In the genomic region with DNA sequence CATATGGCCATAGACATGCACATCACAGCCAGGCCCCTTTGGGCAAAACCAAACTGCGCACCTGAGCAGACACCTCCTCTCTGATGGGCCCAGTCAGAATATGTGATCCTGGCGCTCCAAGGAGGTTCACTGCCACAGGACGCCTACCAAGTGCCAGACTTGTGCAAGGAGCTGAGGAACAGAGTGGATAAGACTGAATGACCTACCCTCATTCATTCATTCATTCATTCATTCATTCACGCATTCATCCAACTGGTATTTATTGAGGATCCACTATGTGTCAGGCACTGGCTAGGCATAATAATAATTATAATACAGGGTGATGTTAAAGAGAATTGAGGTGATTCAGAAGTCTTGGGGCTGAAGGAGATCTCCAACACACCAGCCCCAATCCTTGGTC, we compare ENCODE assay signal across 11 cellular contexts. TPM values are rescaled to one million over a fixed set of nuclear protein-coding genes. Genes with fewer than 3 reads are reported as not detected.
"Had no signal": no experiment of that assay in that cellular context is flagged by ENCODE, and none has a peak within 500 bp of the region (broad histone marks: within the 10 kb centered on the region; RNA-seq: fewer than 3 reads in every experiment).

No MANE protein-coding gene starts in this region.

- H3K4me3 ChIP-seq: GM23248, GM23338, HAP-1 had no signal

- ATAC-seq: GM23338, HCT116 had no signal

- H3K27ac ChIP-seq: GM23248 had no signal

- H3K9me3 ChIP-seq: HAP-1 had no signal

- H3K4me3 Mint-ChIP-seq: GM23338, H9, HFFc6 had no signal

- H2AFZ ChIP-seq: GM23248, GM23338 had no signal

- H3K36me3 ChIP-seq: HAP-1 had no signal

- H3K4me2 ChIP-seq: GM23338 had no signal

- H3K4me1 ChIP-seq: HAP-1 had no signal

- H3K27ac Mint-ChIP-seq: GM23338, H9, HFFc6 had no signal

- DNase-seq: GOT3, H7, H9, HCEC 1CT, HFFc6 had no signal

- H3K9me3 Mint-ChIP-seq: GM23338, HFFc6 had no signal

- H3K9ac ChIP-seq: GM23248 had no signal

- FAIRE-seq: H54 had no signal

RNA-seq across cellular contexts. Expression of gene IGSF21, which starts 2.4 kb away (rescaled TPM):
- total RNA-seq: GM23248, H4, HFFc6 had no signal
- polyA plus RNA-seq: GM23248 had no signal
